In genomic region chr20:35699127-35699913, GRCh38 we compare ENCODE assay signal across 8 cellular contexts. TPM values are rescaled to one million over a fixed set of nuclear protein-coding genes. Genes with fewer than 3 reads are reported as not detected.
DNase-seq lines count a peak whose midpoint lies in the region; TF ChIP-seq lines count a peak whose summit lies in the region.

Gene NFS1 (minus strand): TSS chr20:35699352. CDS start chr20:35699288, 64 bp downstream.
Gene ROMO1 (plus strand): TSS chr20:35699405. CDS start chr20:35699633, 228 bp downstream.

- H2AFZ ChIP-seq in GM23248 (peak within 1 kb of the TSS; percentile 84), neural cell (ENCODE audit: low read depth, low read length) (peak within 1 kb of the TSS; percentile 95)

- H3K4me1 ChIP-seq in DOHH2 (ENCODE audit: control insufficient read depth, low read length) = peaks cover 29% of the 10 kb centered on the region
- H3K4me1 ChIP-seq in GM23248 (ENCODE audit: insufficient read depth) = peaks cover 45% of the 10 kb centered on the region
- H3K4me1 ChIP-seq in stomach = peaks cover 22 to 57% (median 38%) of the 10 kb centered on the region in 4 donors

- H4K20me1 ChIP-seq in DOHH2 (ENCODE audit: control insufficient read depth, insufficient read depth, low read depth, low read length) (no peaks in the 10 kb centered on the region), GM23248 (ENCODE audit: insufficient read depth) (no peaks in the 10 kb centered on the region; the same call in 1 of the 2 replicates), neural cell (ENCODE audit: insufficient read depth) (no peaks in the 10 kb centered on the region)

- H3K4me3 ChIP-seq in DOHH2 (ENCODE audit: low read length) = peak within 1 kb of the TSS; percentile 97
- H3K4me3 ChIP-seq in GM23248 = peak within 1 kb of the TSS; percentile 94
- H3K4me3 ChIP-seq in fibroblast of villous mesenchyme (ENCODE audit: low read depth, low read length) = peak within 1 kb of the TSS; percentile 73
- peak within 1 kb of the TSS; percentile 79 for H3K4me3 ChIP-seq in neural cell (ENCODE audit: low read length)
- H3K4me3 ChIP-seq in stomach = peak within 1 kb of the TSS; percentile 85 to 93 (median 88)

- peaks cover 44% of the 10 kb centered on the region for H3F3A ChIP-seq in DOHH2 (ENCODE audit: control insufficient read depth, insufficient read depth)
- peaks cover 50% of the 10 kb centered on the region for H3F3A ChIP-seq in GM23248 (ENCODE audit: insufficient read depth)
- H3F3A ChIP-seq in neural cell (ENCODE audit: insufficient read depth, low read length, poor library complexity, severe bottlenecking) = peaks cover 10% of the 10 kb centered on the region

- peak within 1 kb of the TSS; percentile 84 for H3K4me2 ChIP-seq in DOHH2 (ENCODE audit: low read length)
- peak within 1 kb of the TSS; percentile 93 for H3K4me2 ChIP-seq in GM23248 (ENCODE audit: unreplicated experiment)
- peak within 1 kb of the TSS; percentile 90 for H3K4me2 ChIP-seq in neural cell (ENCODE audit: low read length)

- no peaks in the 10 kb centered on the region for H3K9me3 ChIP-seq in DOHH2 (ENCODE audit: control insufficient read depth, insufficient read depth, low read length)
- no peaks in the 10 kb centered on the region for H3K9me3 ChIP-seq in GM23248 (ENCODE audit: low read depth)
- H3K9me3 ChIP-seq in neural cell (ENCODE audit: low read length) = no peaks in the 10 kb centered on the region
- H3K9me3 ChIP-seq in stomach = no peaks in the 10 kb centered on the region

- peak; percentile 33 for TF ChIP-seq CTCF in DOHH2 (IDR thresholded peaks at IDR 0.05; ENCODE audit: low read depth, low read length, poor library complexity, severe bottlenecking)
- 0 out of 2 replicates have a peak, but pooled peaks have one; percentile 20 for TF ChIP-seq CTCF in LNCAP (IDR thresholded peaks at IDR 0.05)
- TF ChIP-seq CTCF in fibroblast of villous mesenchyme (IDR thresholded peaks at IDR 0.05; ENCODE audit: insufficient read depth, low read depth, low read length) = no peak
- peak; percentile 67 for TF ChIP-seq CTCF in neural cell (IDR thresholded peaks at IDR 0.05; ENCODE audit: poor library complexity, severe bottlenecking)
- TF ChIP-seq CTCF in stomach (IDR thresholded peaks at IDR 0.05) = peak in 1 of 7 experiments; percentile 40

- peak in 1 of 4 donors; percentile 29 for TF ChIP-seq POLR2A in stomach (IDR thresholded peaks at IDR 0.05)

- intact Hi-C loops in stomach (cut with DNase I; ENCODE audit: low total_unique reads) = no loop called here

- H3K9ac ChIP-seq in GM23248 (peak within 1 kb of the TSS; percentile 96), neural cell (ENCODE audit: low read length) (peak within 1 kb of the TSS; percentile 83)

- peaks cover 64% of the 10 kb centered on the region for H3K36me3 ChIP-seq in DOHH2 (ENCODE audit: control insufficient read depth, low read length)
- H3K36me3 ChIP-seq in GM23248 (ENCODE audit: low read depth) = peaks cover 25% of the 10 kb centered on the region
- H3K36me3 ChIP-seq in neural cell (ENCODE audit: insufficient read depth, low read length) = peaks cover 5% of the 10 kb centered on the region
- peaks cover 22 to 59% (median 55%) of the 10 kb centered on the region in 4 donors for H3K36me3 ChIP-seq in stomach

- H3K27me3 ChIP-seq in DOHH2 (ENCODE audit: control insufficient read depth, low read length) (no peaks in the 10 kb centered on the region), GM23248 (replicated peaks; ENCODE audit: insufficient read depth) (no peaks in the 10 kb centered on the region), neural cell (ENCODE audit: insufficient read depth, low read depth, low read length) (no peaks in the 10 kb centered on the region), stomach (no peaks in the 10 kb centered on the region)

- DNase-seq in GM23248 = peak; percentile 96
- peak; percentile 73 to 89 for DNase-seq in SHP77 (lab: John Stamatoyannopoulos, UW)
- DNase-seq in activated gamma-delta T cell (lab: John Stamatoyannopoulos, UW) = peak; percentile 79
- peak; percentile 80 for DNase-seq in fibroblast of villous mesenchyme (ENCODE audit: low read depth)
- peak; percentile 86 for DNase-seq in stomach

- peak; percentile 62 for TF ChIP-seq RAD21 in neural cell (conservative IDR thresholded peaks at IDR 0.05)

- TF ChIP-seq EP300 in neural cell (conservative IDR thresholded peaks at IDR 0.05; ENCODE audit: poor library complexity, severe bottlenecking) (no peak), stomach (IDR thresholded peaks at IDR 0.05) (no peak)

- WGBS in GM23248 (ENCODE audit: low coverage in 1 of 2, low lambda C conversion rate in 2 of 2, missing lambda C conversion rate in 2 of 2), 2 experiments = 1% methylated on average over 60 to 67 of the region's 80 CpGs
- 0 to 1% (median 0%) methylated on average over 32 to 80 of the region's 80 CpGs for WGBS in stomach, 5 donors

- no peaks in the 10 kb centered on the region for H3K9me2 ChIP-seq in DOHH2 (replicated peaks; ENCODE audit: control insufficient read depth, low read length)
- H3K9me2 ChIP-seq in GM23248 (ENCODE audit: insufficient read depth) = no peaks in the 10 kb centered on the region
- no peaks in the 10 kb centered on the region for H3K9me2 ChIP-seq in neural cell (ENCODE audit: insufficient read depth, low read length)

- peak within 1 kb of the TSS; percentile 83 for H3K27ac ChIP-seq in DOHH2 (ENCODE audit: low read depth, low read length)
- peak within 1 kb of the TSS; percentile 91 for H3K27ac ChIP-seq in GM23248
- peak within 1 kb of the TSS; percentile 79 for H3K27ac ChIP-seq in neural cell (ENCODE audit: low read length)
- peak within 1 kb of the TSS; percentile 80 to 95 (median 92) for H3K27ac ChIP-seq in stomach

- H3K79me2 ChIP-seq in DOHH2 (ENCODE audit: control insufficient read depth, low read length) (peaks cover 37% of the 10 kb centered on the region), GM23248 (ENCODE audit: insufficient read depth) (peaks cover 75% of the 10 kb centered on the region), neural cell (replicated peaks; ENCODE audit: insufficient read depth, low read length) (peaks cover 14% of the 10 kb centered on the region)

- in situ Hi-C loops in GM23248 (cut with MboI) = no loop called here

TF ChIP-seq in neural cell, 6 proteins besides CTCF, POLR2A, EP300 and RAD21:
- TF ChIP-seq POLR2AphosphoS5 (IDR thresholded peaks at IDR 0.05) = peak; percentile 81
- peak; percentile 62 for TF ChIP-seq TAF1 (IDR thresholded peaks at IDR 0.05; ENCODE audit: low read depth)
- no peak for TF ChIP-seq EZH2 (IDR thresholded peaks at IDR 0.05; ENCODE audit: borderline replicate concordance, insufficient read depth, low read length, poor library complexity, severe bottlenecking)
- peak; percentile 94 for TF ChIP-seq MXI1 (conservative IDR thresholded peaks at IDR 0.05; ENCODE audit: poor library complexity, severe bottlenecking)
- TF ChIP-seq SMC3 (conservative IDR thresholded peaks at IDR 0.05; ENCODE audit: poor library complexity) = peak; percentile 71
- TF ChIP-seq REST (IDR thresholded peaks at IDR 0.05; ENCODE audit: borderline replicate concordance) = no peak
TF ChIP-seq in neural cell: peak in this region for 4.

RNA-seq across cellular contexts. Expression of gene NFS1, which starts in this region (rescaled TPM):
- total RNA-seq in GM23248 (2014; rRNA removed; shearing (Covaris generic)) = 35.8 and 56.9 TPM in 2 replicates
- 31.5 and 33.3 TPM in 2 replicates for polyA plus RNA-seq in GM23248 (2016; fragmentation: Nextera tagmentation; extraction: Ambion mirVana)
- 37.0 and 40.6 TPM in 2 replicates for total RNA-seq in fibroblast of villous mesenchyme
- 55.2 and 67.0 TPM in 2 replicates for polyA plus RNA-seq in neural cell
- polyA minus RNA-seq in neural cell = 44.9 and 50.4 TPM in 2 replicates
- 10 to 100 TPM in 4 of 5 donors, under 1 TPM in 1; 0.58 to 54.2 (median 25.4) TPM for total RNA-seq in stomach
- polyA plus RNA-seq in stomach = 10 to 100 TPM; 22.0 to 27.6 (median 22.8) TPM

RNA-seq across cellular contexts. Expression of gene ROMO1, which starts in this region (rescaled TPM):
- total RNA-seq in GM23248 (2014; rRNA removed; shearing (Covaris generic)) = 148 and 311 TPM in 2 replicates
- polyA plus RNA-seq in GM23248 (2016; fragmentation: Nextera tagmentation; extraction: Ambion mirVana) (525 and 543 TPM in 2 replicates), neural cell (514 and 557 TPM in 2 replicates), stomach (100 to 1,000 TPM; 462 to 651 (median 513) TPM)
- total RNA-seq in fibroblast of villous mesenchyme (143 and 189 TPM in 2 replicates), stomach (100 to 1,000 TPM; 101 to 629 (median 179) TPM)
- 60.4 and 67.0 TPM in 2 replicates for polyA minus RNA-seq in neural cell

Comparison
In these comparisons a context has a peak if more than half of its experiments do, and no peak if none do; other contexts are left out.
1. Peak in every context shown above with its lines: DNase-seq, H3K4me3 ChIP-seq and H3K27ac ChIP-seq.